26 cellular contexts compared by ENCODE assay signal in the genomic region with DNA sequence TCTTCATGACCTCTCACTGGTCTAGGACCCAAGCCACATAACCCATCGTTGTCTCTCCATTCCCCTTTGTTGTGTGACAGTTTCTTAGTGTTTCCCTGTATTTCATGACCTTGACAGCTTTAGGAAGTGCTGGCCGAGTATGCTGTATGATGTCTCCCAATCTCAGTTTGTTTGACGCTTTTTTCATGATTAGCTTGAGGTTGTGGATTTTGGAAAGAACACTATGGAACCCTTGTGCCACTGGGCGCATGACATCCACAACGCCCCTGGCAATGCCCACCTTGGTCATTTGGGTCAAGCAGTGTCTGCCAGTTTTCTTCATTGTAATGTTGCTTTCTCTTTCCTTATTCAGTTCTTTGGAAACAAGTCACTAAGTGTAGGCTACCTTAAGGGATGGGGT. TPM values are rescaled to one million over a fixed set of nuclear protein-coding genes. Genes with fewer than 3 reads are reported as not detected.
A peak's percentile ranks its signal among the peaks of the same experiment; 100 is the strongest.
DNase-seq lines count a peak whose midpoint lies in the region; ATAC-seq, FAIRE-seq and TF ChIP-seq lines count a peak whose summit lies in the region.
"Had no signal": no experiment of that assay in that cellular context is flagged by ENCODE, and none has a peak within 500 bp of the region (broad histone marks: within the 10 kb centered on the region; RNA-seq: fewer than 3 reads in every experiment).

No MANE protein-coding gene starts in this region.

- CTCF ChIA-PET in activated naive CD4-positive, alpha-beta T cell treated with anti-CD3 and anti-CD28 coated beads, Interleukin-2, amount 10 ng/mL, durations not matched to agents 7 days and 5 days (lab: Charles Lee), result interaction anchor here (1.2 kb wide), 1 partner anchor 98 kb away, joined by 4 read pairs; no protein-coding TSS in a partner anchor

- H3K27me3 Mint-ChIP-seq in activated naive CD4-positive, alpha-beta T cell treated with anti-CD3 and anti-CD28 coated beads, Interleukin-2, amount 10 ng/mL, durations not matched to agents 7 days and 5 days, result no peaks in the 10 kb centered on the region
- H3K27me3 Mint-ChIP-seq in central memory CD8-positive, alpha-beta T cell, result no peaks in the 10 kb centered on the region
- H3K27me3 Mint-ChIP-seq: CD4-positive, alpha-beta memory T cell; IgD-negative memory B cell had no signal

- TF ChIP-seq POLR2A in GM12892 (IDR thresholded peaks at IDR 0.05; ENCODE audit: low read depth, low read length), result no peak

- ATAC-seq in activated naive CD4-positive, alpha-beta T cell treated with anti-CD3 and anti-CD28 coated beads, Interleukin-2, amount 50 U/mL, for 72 hours, result no peak
- no peak for ATAC-seq in central memory CD8-positive, alpha-beta T cell (replicated peaks; ENCODE audit: extremely low read depth, poor library complexity, severe bottlenecking)
- ATAC-seq in stimulated activated effector memory CD8-positive, alpha-beta T cell treated with anti-CD3 and anti-CD28 coated beads, Interleukin-12 subunit alpha, Interleukin-12 subunit beta, amount 100 ng/mL, for 72 hours, result no peak
- no peak for ATAC-seq in GM18861 (IDR thresholded peaks at IDR 0.05; ENCODE audit: unreplicated experiment)
- ATAC-seq: Right ventricle myocardium inferior, SK-N-SH treated with all-trans-retinoic acid at 6 μM for 48 hours had no signal

- H3K27ac Mint-ChIP-seq in activated naive CD4-positive, alpha-beta T cell treated with anti-CD3 and anti-CD28 coated beads, Interleukin-2, amount 50 U/mL, for 72 hours, result peak overlapping the region; percentile 5 to 75
- no peak overlapping the region for H3K27ac Mint-ChIP-seq in activated naive CD4-positive, alpha-beta T cell treated with anti-CD3 and anti-CD28 coated beads, Interleukin-2, amount 10 ng/mL, durations not matched to agents 7 days and 5 days
- peak overlapping the region; percentile 2 for H3K27ac Mint-ChIP-seq in central memory CD8-positive, alpha-beta T cell (ENCODE audit: low read depth)
- H3K27ac Mint-ChIP-seq in stimulated activated effector memory CD8-positive, alpha-beta T cell treated with anti-CD3 and anti-CD28 coated beads, Interleukin-12 subunit alpha, Interleukin-12 subunit beta, amount 100 ng/mL, for 72 hours, result peak overlapping the region; percentile 70
- H3K27ac Mint-ChIP-seq: HFFc6 had no signal

- no peaks in the 10 kb centered on the region for H3K9me3 Mint-ChIP-seq in activated naive CD4-positive, alpha-beta T cell treated with anti-CD3 and anti-CD28 coated beads, Interleukin-2, amount 50 U/mL, for 72 hours
- no peaks in the 10 kb centered on the region for H3K9me3 Mint-ChIP-seq in activated naive CD4-positive, alpha-beta T cell treated with anti-CD3 and anti-CD28 coated beads, Interleukin-2, amount 10 ng/mL, durations not matched to agents 7 days and 5 days
- H3K9me3 Mint-ChIP-seq in central memory CD8-positive, alpha-beta T cell, result no peaks in the 10 kb centered on the region
- no peaks in the 10 kb centered on the region for H3K9me3 Mint-ChIP-seq in stimulated activated effector memory CD8-positive, alpha-beta T cell treated with anti-CD3 and anti-CD28 coated beads, Interleukin-12 subunit alpha, Interleukin-12 subunit beta, amount 100 ng/mL, for 72 hours
- H3K9me3 Mint-ChIP-seq: CD4-positive, alpha-beta memory T cell; HFFc6; IgD-negative memory B cell had no signal

- H3K4me3 Mint-ChIP-seq in activated naive CD4-positive, alpha-beta T cell treated with anti-CD3 and anti-CD28 coated beads, Interleukin-2, amount 10 ng/mL, durations not matched to agents 7 days and 5 days, result no peak overlapping the region
- H3K4me3 Mint-ChIP-seq in central memory CD8-positive, alpha-beta T cell, result no peak overlapping the region
- no peak overlapping the region for H3K4me3 Mint-ChIP-seq in stimulated activated effector memory CD8-positive, alpha-beta T cell treated with anti-CD3 and anti-CD28 coated beads, Interleukin-12 subunit alpha, Interleukin-12 subunit beta, amount 100 ng/mL, for 72 hours
- H3K4me3 Mint-ChIP-seq: HFFc6, IgD-negative memory B cell had no signal

- H3K4me1 Mint-ChIP-seq in activated naive CD4-positive, alpha-beta T cell treated with anti-CD3 and anti-CD28 coated beads, Interleukin-2, amount 10 ng/mL, durations not matched to agents 7 days and 5 days, result peaks cover 28% of the 10 kb centered on the region
- peaks cover 63% of the 10 kb centered on the region for H3K4me1 Mint-ChIP-seq in central memory CD8-positive, alpha-beta T cell
- peaks cover 57% of the 10 kb centered on the region for H3K4me1 Mint-ChIP-seq in stimulated activated effector memory CD8-positive, alpha-beta T cell treated with anti-CD3 and anti-CD28 coated beads, Interleukin-12 subunit alpha, Interleukin-12 subunit beta, amount 100 ng/mL, for 72 hours

- FAIRE-seq in GM12892 (lab: Jason Lieb, UNC), result peak; percentile 58

- no peak for DNase-seq in activated naive CD4-positive, alpha-beta T cell treated with anti-CD3 and anti-CD28 coated beads, Interleukin-2, amount 50 U/mL, for 72 hours (ENCODE audit: low spot score in 2 of 2)
- no peak for DNase-seq in activated naive CD4-positive, alpha-beta T cell treated with anti-CD3 and anti-CD28 coated beads, Interleukin-2, amount 10 ng/mL, durations not matched to agents 7 days and 5 days
- DNase-seq in GM12892 (ENCODE audit: insufficient read length) (no peak), SW 1271 (lab: John Stamatoyannopoulos, UW) (no peak), GM03348 (ENCODE audit: low spot score) (no peak)
- no peak for DNase-seq in central memory CD8-positive, alpha-beta T cell (ENCODE audit: low spot score in 2 of 2)
- DNase-seq in stimulated activated effector memory CD8-positive, alpha-beta T cell treated with anti-CD3 and anti-CD28 coated beads, Interleukin-12 subunit alpha, Interleukin-12 subunit beta, amount 100 ng/mL, for 72 hours (ENCODE audit: low spot score in 2 of 2), result no peak
- DNase-seq: CD4-positive, alpha-beta memory T cell; DMS 273 treated with DMSO at 0.1 percent for 48 hours; DMS79 treated with DMSO at 0.1 percent for 48 hours; GF-D8; GM23248; H7; HFFc6; NCI-H1048; NCI-H1417; NCI-H1694; NCI-H2029 treated with DMSO at 0.1 percent for 48 hours; NCI-H446 treated with DMSO at 0.1 percent for 48 hours; NCI-H526; PC-9; SJCRH30 had no signal

- H3K36me3 Mint-ChIP-seq in activated naive CD4-positive, alpha-beta T cell treated with anti-CD3 and anti-CD28 coated beads, Interleukin-2, amount 50 U/mL, for 72 hours, result no peaks in the 10 kb centered on the region
- H3K36me3 Mint-ChIP-seq in activated naive CD4-positive, alpha-beta T cell treated with anti-CD3 and anti-CD28 coated beads, Interleukin-2, amount 10 ng/mL, durations not matched to agents 7 days and 5 days, result peaks cover 29% of the 10 kb centered on the region
- H3K36me3 Mint-ChIP-seq in central memory CD8-positive, alpha-beta T cell (ENCODE audit: insufficient read depth), result peaks cover 16% of the 10 kb centered on the region
- peaks cover 33% of the 10 kb centered on the region for H3K36me3 Mint-ChIP-seq in stimulated activated effector memory CD8-positive, alpha-beta T cell treated with anti-CD3 and anti-CD28 coated beads, Interleukin-12 subunit alpha, Interleukin-12 subunit beta, amount 100 ng/mL, for 72 hours

RNA-seq across cellular contexts. Expression of a gene that starts 52.3 kb away (rescaled TPM):
- 10 to 100 TPM; 74.7 to 76.1 TPM for total RNA-seq in activated naive CD4-positive, alpha-beta T cell treated with anti-CD3 and anti-CD28 coated beads, Interleukin-2, amount 50 U/mL, for 72 hours
- polyA plus RNA-seq in GM12892 (2012; ENCODE audit: missing spikeins), result 23.5 TPM
